1 cellular context compared by ENCODE assay signal in the genomic region with DNA sequence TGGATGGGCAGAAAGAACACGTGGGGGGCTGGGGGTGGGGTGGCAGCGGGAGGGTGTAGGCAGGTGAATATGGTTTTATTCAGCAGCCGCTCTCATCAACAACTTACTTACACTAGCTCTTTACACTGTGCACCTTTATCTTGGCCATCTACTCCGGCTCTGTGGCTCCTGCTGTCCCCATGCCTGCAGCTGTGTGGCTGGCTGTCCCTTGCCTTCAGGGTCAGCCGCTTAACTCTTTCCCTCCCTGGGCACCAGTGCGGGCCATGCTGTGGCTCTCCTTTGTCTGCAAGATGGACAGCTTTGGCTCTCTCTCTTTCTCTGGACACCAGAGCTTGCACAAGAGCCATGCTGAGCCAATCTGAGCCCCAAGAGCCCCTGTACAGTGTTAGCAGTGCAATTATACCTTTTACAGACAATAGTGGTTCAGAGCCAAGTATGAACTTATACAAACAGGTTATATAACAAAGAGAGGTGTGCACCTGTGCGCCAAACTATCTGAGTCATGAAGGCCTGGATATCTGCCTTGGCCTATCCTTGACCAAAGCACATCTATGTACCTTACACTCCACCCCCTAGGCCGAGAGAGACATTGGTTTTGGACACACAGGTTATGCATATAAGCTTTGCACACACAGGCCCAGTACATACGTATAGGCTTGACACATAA.
TF ChIP-seq lines count a peak whose summit lies in the region.

No MANE protein-coding gene starts in this region.

TF ChIP-seq in HepG2, 621 proteins besides CTCF, POLR2A, EP300 and RAD21:
- TF ChIP-seq GLMP (CRISPR knock-in tag; IDR thresholded peaks at IDR 0.05; ENCODE audit: borderline replicate concordance) (no peak), SOX13 (IDR thresholded peaks at IDR 0.05) (0 out of 2 replicates have a peak, but pooled peaks have one; percentile 19), SOX13 (CRISPR knock-in tag; conservative IDR thresholded peaks at IDR 0.05 in 1 of 2, IDR thresholded peaks at IDR 0.05 in 1 of 2) (peak in 1 of 2 experiments; percentile 53; a peak in 1 of 4 replicates), CCAR2 (optimal IDR thresholded peaks at IDR 0.05; ENCODE audit: low read depth, low read length) (no peak), ZBTB3 (CRISPR knock-in tag; IDR thresholded peaks at IDR 0.05; ENCODE audit: borderline replicate concordance, low read depth) (no peak), PAF1 (CRISPR knock-in tag; IDR thresholded peaks at IDR 0.05) (no peak), FOSL2 (CRISPR knock-in tag; IDR thresholded peaks at IDR 0.05) (peak; percentile 26; the same call in 1 of the 2 replicates), HNRNPL (IDR thresholded peaks at IDR 0.05; ENCODE audit: low read depth, low read length) (no peak), ARID2 (CRISPR knock-in tag; IDR thresholded peaks at IDR 0.05; ENCODE audit: borderline replicate concordance) (no peak), BHLHE40 (IDR thresholded peaks at IDR 0.05; ENCODE audit: low read length) (no peak), ELF3 (CRISPR knock-in tag; IDR thresholded peaks at IDR 0.05) (no peak), ZNF20 (CRISPR knock-in tag; IDR thresholded peaks at IDR 0.05) (no peak), NFE2 (CRISPR knock-in tag; IDR thresholded peaks at IDR 0.05) (no peak), GZF1 (CRISPR knock-in tag; IDR thresholded peaks at IDR 0.05) (no peak), LCORL (IDR thresholded peaks at IDR 0.05) (no peak), LCORL (CRISPR knock-in tag; IDR thresholded peaks at IDR 0.05) (no peak), ZNF124 (CRISPR knock-in tag; IDR thresholded peaks at IDR 0.05) (no peak), MYC (CRISPR knock-in tag; IDR thresholded peaks at IDR 0.05; ENCODE audit: borderline replicate concordance) (no peak), U2AF1 (optimal IDR thresholded peaks at IDR 0.05; ENCODE audit: low read depth, low read length) (no peak), ZNF230 (CRISPR knock-in tag; IDR thresholded peaks at IDR 0.05) (no peak), SOX6 (IDR thresholded peaks at IDR 0.05) (no peak), SOX6 (CRISPR knock-in tag; IDR thresholded peaks at IDR 0.05) (peak; percentile 58), SOX5 (CRISPR knock-in tag; IDR thresholded peaks at IDR 0.05; ENCODE audit: borderline replicate concordance) (peak; percentile 61; the same call in 1 of the 2 replicates), ZNF850 (CRISPR knock-in tag; conservative IDR thresholded peaks at IDR 0.05) (no peak), ZNF652 (CRISPR knock-in tag; IDR thresholded peaks at IDR 0.05; ENCODE audit: borderline replicate concordance, low read depth) (peak; percentile 84), HMGXB3 (CRISPR knock-in tag; IDR thresholded peaks at IDR 0.05; ENCODE audit: borderline replicate concordance) (no peak), ZFYVE20 (CRISPR knock-in tag; IDR thresholded peaks at IDR 0.05; ENCODE audit: borderline replicate concordance, low read depth) (no peak)
- TF ChIP-seq, protein P1, sequence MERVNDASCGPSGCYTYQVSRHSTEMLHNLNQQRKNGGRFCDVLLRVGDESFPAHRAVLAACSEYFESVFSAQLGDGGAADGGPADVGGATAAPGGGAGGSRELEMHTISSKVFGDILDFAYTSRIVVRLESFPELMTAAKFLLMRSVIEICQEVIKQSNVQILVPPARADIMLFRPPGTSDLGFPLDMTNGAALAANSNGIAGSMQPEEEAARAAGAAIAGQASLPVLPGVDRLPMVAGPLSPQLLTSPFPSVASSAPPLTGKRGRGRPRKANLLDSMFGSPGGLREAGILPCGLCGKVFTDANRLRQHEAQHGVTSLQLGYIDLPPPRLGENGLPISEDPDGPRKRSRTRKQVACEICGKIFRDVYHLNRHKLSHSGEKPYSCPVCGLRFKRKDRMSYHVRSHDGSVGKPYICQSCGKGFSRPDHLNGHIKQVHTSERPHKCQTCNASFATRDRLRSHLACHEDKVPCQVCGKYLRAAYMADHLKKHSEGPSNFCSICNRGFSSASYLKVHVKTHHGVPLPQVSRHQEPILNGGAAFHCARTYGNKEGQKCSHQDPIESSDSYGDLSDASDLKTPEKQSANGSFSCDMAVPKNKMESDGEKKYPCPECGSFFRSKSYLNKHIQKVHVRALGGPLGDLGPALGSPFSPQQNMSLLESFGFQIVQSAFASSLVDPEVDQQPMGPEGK (CRISPR knock-in tag; IDR thresholded peaks at IDR 0.05) = no peak
- TF ChIP-seq, protein P2, sequence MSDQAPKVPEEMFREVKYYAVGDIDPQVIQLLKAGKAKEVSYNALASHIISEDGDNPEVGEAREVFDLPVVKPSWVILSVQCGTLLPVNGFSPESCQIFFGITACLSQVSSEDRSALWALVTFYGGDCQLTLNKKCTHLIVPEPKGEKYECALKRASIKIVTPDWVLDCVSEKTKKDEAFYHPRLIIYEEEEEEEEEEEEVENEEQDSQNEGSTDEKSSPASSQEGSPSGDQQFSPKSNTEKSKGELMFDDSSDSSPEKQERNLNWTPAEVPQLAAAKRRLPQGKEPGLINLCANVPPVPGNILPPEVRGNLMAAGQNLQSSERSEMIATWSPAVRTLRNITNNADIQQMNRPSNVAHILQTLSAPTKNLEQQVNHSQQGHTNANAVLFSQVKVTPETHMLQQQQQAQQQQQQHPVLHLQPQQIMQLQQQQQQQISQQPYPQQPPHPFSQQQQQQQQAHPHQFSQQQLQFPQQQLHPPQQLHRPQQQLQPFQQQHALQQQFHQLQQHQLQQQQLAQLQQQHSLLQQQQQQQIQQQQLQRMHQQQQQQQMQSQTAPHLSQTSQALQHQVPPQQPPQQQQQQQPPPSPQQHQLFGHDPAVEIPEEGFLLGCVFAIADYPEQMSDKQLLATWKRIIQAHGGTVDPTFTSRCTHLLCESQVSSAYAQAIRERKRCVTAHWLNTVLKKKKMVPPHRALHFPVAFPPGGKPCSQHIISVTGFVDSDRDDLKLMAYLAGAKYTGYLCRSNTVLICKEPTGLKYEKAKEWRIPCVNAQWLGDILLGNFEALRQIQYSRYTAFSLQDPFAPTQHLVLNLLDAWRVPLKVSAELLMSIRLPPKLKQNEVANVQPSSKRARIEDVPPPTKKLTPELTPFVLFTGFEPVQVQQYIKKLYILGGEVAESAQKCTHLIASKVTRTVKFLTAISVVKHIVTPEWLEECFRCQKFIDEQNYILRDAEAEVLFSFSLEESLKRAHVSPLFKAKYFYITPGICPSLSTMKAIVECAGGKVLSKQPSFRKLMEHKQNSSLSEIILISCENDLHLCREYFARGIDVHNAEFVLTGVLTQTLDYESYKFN (CRISPR knock-in tag; conservative IDR thresholded peaks at IDR 0.05) = no peak
- TF ChIP-seq, protein P3, sequence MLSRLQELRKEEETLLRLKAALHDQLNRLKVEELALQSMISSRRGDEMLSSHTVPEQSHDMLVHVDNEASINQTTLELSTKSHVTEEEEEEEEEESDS (CRISPR knock-in tag; IDR thresholded peaks at IDR 0.05; ENCODE audit: borderline replicate concordance) = no peak
